Comparison of ENCODE assay signal across 1 cellular context in the genomic region with DNA sequence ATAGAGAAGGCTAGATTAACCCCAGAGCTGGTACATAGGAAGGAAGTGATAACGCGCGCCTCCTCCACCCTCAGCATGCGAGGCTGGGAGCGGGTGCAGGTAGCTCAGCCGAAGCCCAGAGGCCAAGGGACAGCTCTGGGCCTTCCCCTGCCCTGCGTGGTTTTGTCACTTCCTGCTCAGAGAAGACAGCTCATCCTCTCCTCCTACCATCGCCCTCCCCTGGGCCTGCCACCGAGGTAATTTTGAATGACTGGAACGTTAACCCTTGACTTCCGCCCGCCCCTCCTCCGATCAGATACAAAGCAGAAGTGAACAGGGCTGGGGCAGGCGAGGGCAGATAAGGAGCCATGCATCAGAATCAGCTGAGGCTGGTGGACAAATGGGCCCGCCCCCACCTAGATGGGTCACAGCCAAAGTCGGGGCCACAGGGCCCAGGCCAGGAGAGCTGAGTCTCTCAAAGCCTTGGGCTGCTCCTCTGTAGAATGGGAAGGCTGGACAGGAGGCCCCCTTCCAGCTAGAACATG.
TF ChIP-seq lines count a peak whose summit lies in the region.

No MANE protein-coding gene starts in this region.

TF ChIP-seq in K562, 482 proteins besides CTCF, POLR2A, EP300 and RAD21 (continued from another document):
- TF ChIP-seq, protein P1, sequence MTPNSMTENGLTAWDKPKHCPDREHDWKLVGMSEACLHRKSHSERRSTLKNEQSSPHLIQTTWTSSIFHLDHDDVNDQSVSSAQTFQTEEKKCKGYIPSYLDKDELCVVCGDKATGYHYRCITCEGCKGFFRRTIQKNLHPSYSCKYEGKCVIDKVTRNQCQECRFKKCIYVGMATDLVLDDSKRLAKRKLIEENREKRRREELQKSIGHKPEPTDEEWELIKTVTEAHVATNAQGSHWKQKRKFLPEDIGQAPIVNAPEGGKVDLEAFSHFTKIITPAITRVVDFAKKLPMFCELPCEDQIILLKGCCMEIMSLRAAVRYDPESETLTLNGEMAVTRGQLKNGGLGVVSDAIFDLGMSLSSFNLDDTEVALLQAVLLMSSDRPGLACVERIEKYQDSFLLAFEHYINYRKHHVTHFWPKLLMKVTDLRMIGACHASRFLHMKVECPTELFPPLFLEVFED (CRISPR knock-in tag; conservative IDR thresholded peaks at IDR 0.05), result 0 out of 2 replicates have a peak, but pooled peaks have one; percentile 23
- TF ChIP-seq MED1 (CRISPR knock-in tag; IDR thresholded peaks at IDR 0.05; ENCODE audit: borderline replicate concordance) (no peak), MBD2 (IDR thresholded peaks at IDR 0.05; ENCODE audit: borderline replicate concordance, low read depth) (peak; percentile 79), SMARCC2 (IDR thresholded peaks at IDR 0.05; ENCODE audit: low read depth) (peak; percentile 42; the same call in 1 of the 2 replicates), CC2D1A (IDR thresholded peaks at IDR 0.05) (peak; percentile 85), SOX6 (IDR thresholded peaks at IDR 0.05) (peak; percentile 89), HDGF (IDR thresholded peaks at IDR 0.05) (no peak), TAL1 (IDR thresholded peaks at IDR 0.05) (peak; percentile 87), TRIM24 (IDR thresholded peaks at IDR 0.05) (peak; percentile 72 to 86), MTA1 (IDR thresholded peaks at IDR 0.05; ENCODE audit: borderline replicate concordance) (0 out of 2 replicates have a peak, but pooled peaks have one; percentile 12), ZNF717 (CRISPR knock-in tag; IDR thresholded peaks at IDR 0.05) (no peak), RBM17 (IDR thresholded peaks at IDR 0.05; ENCODE audit: borderline replicate concordance, low read depth, low read length) (no peak), LCOR (CRISPR knock-in tag; IDR thresholded peaks at IDR 0.05) (no peak), PHB2 (IDR thresholded peaks at IDR 0.05; ENCODE audit: low read depth) (no peak), ZNF583 (CRISPR knock-in tag; IDR thresholded peaks at IDR 0.05) (0 out of 2 replicates have a peak, but pooled peaks have one; percentile 59), DMBX1 (CRISPR knock-in tag; IDR thresholded peaks at IDR 0.05; ENCODE audit: borderline replicate concordance) (0 out of 2 replicates have a peak, but pooled peaks have one; percentile 62), EHMT2 (IDR thresholded peaks at IDR 0.05) (no peak), SREBF2 (CRISPR knock-in tag; IDR thresholded peaks at IDR 0.05) (no peak), ZEB2 (IDR thresholded peaks at IDR 0.05) (no peak), MXI1 (IDR thresholded peaks at IDR 0.05; ENCODE audit: low read depth, low read length) (peak; percentile 65; the same call in 1 of the 2 replicates), SRF (CRISPR knock-in tag; IDR thresholded peaks at IDR 0.05) (no peak), GABPA (tag; conservative IDR thresholded peaks at IDR 0.05; ENCODE audit: low read depth) (peak; percentile 89)
- TF ChIP-seq, protein P2, sequence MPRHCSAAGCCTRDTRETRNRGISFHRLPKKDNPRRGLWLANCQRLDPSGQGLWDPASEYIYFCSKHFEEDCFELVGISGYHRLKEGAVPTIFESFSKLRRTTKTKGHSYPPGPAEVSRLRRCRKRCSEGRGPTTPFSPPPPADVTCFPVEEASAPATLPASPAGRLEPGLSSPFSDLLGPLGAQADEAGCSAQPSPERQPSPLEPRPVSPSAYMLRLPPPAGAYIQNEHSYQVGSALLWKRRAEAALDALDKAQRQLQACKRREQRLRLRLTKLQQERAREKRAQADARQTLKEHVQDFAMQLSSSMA (CRISPR knock-in tag; IDR thresholded peaks at IDR 0.05), result no peak
- TF ChIP-seq, protein P3, sequence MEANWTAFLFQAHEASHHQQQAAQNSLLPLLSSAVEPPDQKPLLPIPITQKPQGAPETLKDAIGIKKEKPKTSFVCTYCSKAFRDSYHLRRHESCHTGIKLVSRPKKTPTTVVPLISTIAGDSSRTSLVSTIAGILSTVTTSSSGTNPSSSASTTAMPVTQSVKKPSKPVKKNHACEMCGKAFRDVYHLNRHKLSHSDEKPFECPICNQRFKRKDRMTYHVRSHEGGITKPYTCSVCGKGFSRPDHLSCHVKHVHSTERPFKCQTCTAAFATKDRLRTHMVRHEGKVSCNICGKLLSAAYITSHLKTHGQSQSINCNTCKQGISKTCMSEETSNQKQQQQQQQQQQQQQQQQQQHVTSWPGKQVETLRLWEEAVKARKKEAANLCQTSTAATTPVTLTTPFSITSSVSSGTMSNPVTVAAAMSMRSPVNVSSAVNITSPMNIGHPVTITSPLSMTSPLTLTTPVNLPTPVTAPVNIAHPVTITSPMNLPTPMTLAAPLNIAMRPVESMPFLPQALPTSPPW (CRISPR knock-in tag; IDR thresholded peaks at IDR 0.05), result peak; percentile 92
- TF ChIP-seq, protein P4, sequence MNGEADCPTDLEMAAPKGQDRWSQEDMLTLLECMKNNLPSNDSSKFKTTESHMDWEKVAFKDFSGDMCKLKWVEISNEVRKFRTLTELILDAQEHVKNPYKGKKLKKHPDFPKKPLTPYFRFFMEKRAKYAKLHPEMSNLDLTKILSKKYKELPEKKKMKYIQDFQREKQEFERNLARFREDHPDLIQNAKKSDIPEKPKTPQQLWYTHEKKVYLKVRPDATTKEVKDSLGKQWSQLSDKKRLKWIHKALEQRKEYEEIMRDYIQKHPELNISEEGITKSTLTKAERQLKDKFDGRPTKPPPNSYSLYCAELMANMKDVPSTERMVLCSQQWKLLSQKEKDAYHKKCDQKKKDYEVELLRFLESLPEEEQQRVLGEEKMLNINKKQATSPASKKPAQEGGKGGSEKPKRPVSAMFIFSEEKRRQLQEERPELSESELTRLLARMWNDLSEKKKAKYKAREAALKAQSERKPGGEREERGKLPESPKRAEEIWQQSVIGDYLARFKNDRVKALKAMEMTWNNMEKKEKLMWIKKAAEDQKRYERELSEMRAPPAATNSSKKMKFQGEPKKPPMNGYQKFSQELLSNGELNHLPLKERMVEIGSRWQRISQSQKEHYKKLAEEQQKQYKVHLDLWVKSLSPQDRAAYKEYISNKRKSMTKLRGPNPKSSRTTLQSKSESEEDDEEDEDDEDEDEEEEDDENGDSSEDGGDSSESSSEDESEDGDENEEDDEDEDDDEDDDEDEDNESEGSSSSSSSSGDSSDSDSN (IDR thresholded peaks at IDR 0.05; ENCODE audit: borderline replicate concordance in 1 of 2, low read depth in 2 of 2, low read length in 2 of 2), result peak in 1 of 2 experiments; percentile 70; a peak in 2 of 4 replicates
- TF ChIP-seq, protein P5, sequence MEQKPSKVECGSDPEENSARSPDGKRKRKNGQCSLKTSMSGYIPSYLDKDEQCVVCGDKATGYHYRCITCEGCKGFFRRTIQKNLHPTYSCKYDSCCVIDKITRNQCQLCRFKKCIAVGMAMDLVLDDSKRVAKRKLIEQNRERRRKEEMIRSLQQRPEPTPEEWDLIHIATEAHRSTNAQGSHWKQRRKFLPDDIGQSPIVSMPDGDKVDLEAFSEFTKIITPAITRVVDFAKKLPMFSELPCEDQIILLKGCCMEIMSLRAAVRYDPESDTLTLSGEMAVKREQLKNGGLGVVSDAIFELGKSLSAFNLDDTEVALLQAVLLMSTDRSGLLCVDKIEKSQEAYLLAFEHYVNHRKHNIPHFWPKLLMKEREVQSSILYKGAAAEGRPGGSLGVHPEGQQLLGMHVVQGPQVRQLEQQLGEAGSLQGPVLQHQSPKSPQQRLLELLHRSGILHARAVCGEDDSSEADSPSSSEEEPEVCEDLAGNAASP (IDR thresholded peaks at IDR 0.05), result no peak
- TF ChIP-seq, protein P6, sequence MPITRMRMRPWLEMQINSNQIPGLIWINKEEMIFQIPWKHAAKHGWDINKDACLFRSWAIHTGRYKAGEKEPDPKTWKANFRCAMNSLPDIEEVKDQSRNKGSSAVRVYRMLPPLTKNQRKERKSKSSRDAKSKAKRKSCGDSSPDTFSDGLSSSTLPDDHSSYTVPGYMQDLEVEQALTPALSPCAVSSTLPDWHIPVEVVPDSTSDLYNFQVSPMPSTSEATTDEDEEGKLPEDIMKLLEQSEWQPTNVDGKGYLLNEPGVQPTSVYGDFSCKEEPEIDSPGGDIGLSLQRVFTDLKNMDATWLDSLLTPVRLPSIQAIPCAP (CRISPR knock-in tag; IDR thresholded peaks at IDR 0.05; ENCODE audit: borderline replicate concordance), result no peak
- TF ChIP-seq, protein P7, sequence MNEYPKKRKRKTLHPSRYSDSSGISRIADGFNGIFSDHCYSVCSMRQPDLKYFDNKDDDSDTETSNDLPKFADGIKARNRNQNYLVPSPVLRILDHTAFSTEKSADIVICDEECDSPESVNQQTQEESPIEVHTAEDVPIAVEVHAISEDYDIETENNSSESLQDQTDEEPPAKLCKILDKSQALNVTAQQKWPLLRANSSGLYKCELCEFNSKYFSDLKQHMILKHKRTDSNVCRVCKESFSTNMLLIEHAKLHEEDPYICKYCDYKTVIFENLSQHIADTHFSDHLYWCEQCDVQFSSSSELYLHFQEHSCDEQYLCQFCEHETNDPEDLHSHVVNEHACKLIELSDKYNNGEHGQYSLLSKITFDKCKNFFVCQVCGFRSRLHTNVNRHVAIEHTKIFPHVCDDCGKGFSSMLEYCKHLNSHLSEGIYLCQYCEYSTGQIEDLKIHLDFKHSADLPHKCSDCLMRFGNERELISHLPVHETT (CRISPR knock-in tag; conservative IDR thresholded peaks at IDR 0.05 in 1 of 2, IDR thresholded peaks at IDR 0.05 in 1 of 2), result no peak; a peak in 1 of 4 replicates
